Comparison of ENCODE assay signal across 24 cellular contexts in genomic region chr6:111782161-111782809, GRCh38.
DNase-seq lines count a peak whose midpoint lies in the region; ATAC-seq and TF ChIP-seq lines count a peak whose summit lies in the region.
"Had no signal": no experiment of that assay in that cellular context is flagged by ENCODE, and none has a peak within 500 bp of the region (broad histone marks: within the 10 kb centered on the region; RNA-seq: fewer than 3 reads in every experiment).

No MANE protein-coding gene starts in this region.

- POLR2A ChIA-PET in activated CD4-positive, alpha-beta T cell treated with anti-CD3 and anti-CD28 coated beads for 36 hours (lab: Charles Lee), result no interaction called here
- POLR2A ChIA-PET in HEK293T (lab: Yijun Ruan, JAX), result interaction anchor here (1.4 kb wide), 1 partner anchor 91 kb away, joined by 3 read pairs; the partner anchor contains the start of gene FYN

- ATAC-seq in activated CD4-positive, alpha-beta T cell treated with anti-CD3 and anti-CD28 coated beads for 36 hours, result no peak
- ATAC-seq in effector memory CD8-positive, alpha-beta T cell (replicated peaks), result no peak
- ATAC-seq in GM21723 (IDR thresholded peaks at IDR 0.05; ENCODE audit: unreplicated experiment), result no peak
- ATAC-seq: gastrocnemius medialis, left lobe of liver, pancreas, Right ventricle myocardium inferior had no signal

- no peaks in the 10 kb centered on the region for H3K27me3 Mint-ChIP-seq in activated CD4-positive, alpha-beta T cell treated with anti-CD3 and anti-CD28 coated beads for 36 hours
- no peaks in the 10 kb centered on the region for H3K27me3 Mint-ChIP-seq in effector memory CD8-positive, alpha-beta T cell
- no peaks in the 10 kb centered on the region for H3K27me3 Mint-ChIP-seq in neural progenitor cell (ENCODE audit: insufficient read depth, low read depth)
- H3K27me3 Mint-ChIP-seq: activated naive CD8-positive, alpha-beta T cell treated with anti-CD3 and anti-CD28 coated beads, Interleukin-2, amount 10 ng/mL, durations not matched to agents 7 days and 5 days had no signal

- H4K20me1 ChIP-seq in neural progenitor cell (ENCODE audit: low read depth), result no peaks in the 10 kb centered on the region

- no peaks in the 10 kb centered on the region for H3K9me3 ChIP-seq in neural progenitor cell (ENCODE audit: low read depth)
- H3K9me3 ChIP-seq: BE2C, breast epithelium, gastrocnemius medialis, pancreas had no signal

- H3F3A ChIP-seq in neural progenitor cell (ENCODE audit: low read depth), result no peaks in the 10 kb centered on the region

- H3K4me2 ChIP-seq in neural progenitor cell, result no peak overlapping the region

- H3K36me3 ChIP-seq in neural progenitor cell, result no peaks in the 10 kb centered on the region
- H3K36me3 ChIP-seq: BE2C, breast epithelium, gastrocnemius medialis, pancreas, WERI-Rb-1 had no signal

- no peak overlapping the region for H3K9ac ChIP-seq in neural progenitor cell

- CTCF ChIA-PET in activated CD4-positive, alpha-beta T cell treated with anti-CD3 and anti-CD28 coated beads for 36 hours (lab: Charles Lee), result interaction anchor here (1.2 to 2.5 kb wide), 2 partner anchors 13 to 24 kb away, joined by 3 to 16 read pairs; no protein-coding TSS in a partner anchor
- CTCF ChIA-PET in HEK293T (lab: Yijun Ruan, JAX), result interaction anchor here (0.8 kb wide), 1 partner anchor 227 kb away, joined by 3 read pairs; no protein-coding TSS in a partner anchor

- no peak for DNase-seq in activated CD4-positive, alpha-beta T cell treated with anti-CD3 and anti-CD28 coated beads for 36 hours
- no peak for DNase-seq in activated CD4-positive, alpha-beta T cell treated with anti-CD3 and anti-CD28 coated beads, Interleukin-2, amount 50 U/mL, for 1 hour
- DNase-seq in HuH-7 (ENCODE audit: low spot score), result peak; percentile 20
- DNase-seq in effector memory CD8-positive, alpha-beta T cell, result no peak
- DNase-seq in neural progenitor cell (ENCODE audit: low spot score), result no peak
- no peak for DNase-seq in T-helper 1 cell
- DNase-seq in HEK293T (ENCODE audit: extremely low spot score), result no peak
- DNase-seq: activated naive CD8-positive, alpha-beta T cell treated with anti-CD3 and anti-CD28 coated beads, Interleukin-2, amount 10 ng/mL, durations not matched to agents 7 days and 5 days; BE2C; dermis blood vessel endothelial cell; DMS 273 treated with DMSO at 0.1 percent for 48 hours; gastrocnemius medialis; HFFc6; Karpas-422; NCI-H1105; NCI-H524 treated with DMSO at 0.1 percent for 48 hours; pancreas; SW 1271; WERI-Rb-1 had no signal

- H3K36me3 Mint-ChIP-seq in activated CD4-positive, alpha-beta T cell treated with anti-CD3 and anti-CD28 coated beads for 36 hours (ENCODE audit: low read depth), result peaks cover 75% of the 10 kb centered on the region
- H3K36me3 Mint-ChIP-seq in effector memory CD8-positive, alpha-beta T cell (ENCODE audit: insufficient read depth), result peaks cover 23% of the 10 kb centered on the region
- H3K36me3 Mint-ChIP-seq in neural progenitor cell, result peaks cover 32% of the 10 kb centered on the region

- peaks cover 8% of the 10 kb centered on the region for H3K4me1 ChIP-seq in neural progenitor cell
- H3K4me1 ChIP-seq: breast epithelium, pancreas had no signal

- no peak overlapping the region for H3K4me3 Mint-ChIP-seq in activated CD4-positive, alpha-beta T cell treated with anti-CD3 and anti-CD28 coated beads for 36 hours
- peak overlapping the region in 1 of 2 donors; percentile 72 for H3K4me3 Mint-ChIP-seq in effector memory CD8-positive, alpha-beta T cell
- H3K4me3 Mint-ChIP-seq in neural progenitor cell, result no peak overlapping the region
- H3K4me3 Mint-ChIP-seq: activated naive CD8-positive, alpha-beta T cell treated with anti-CD3 and anti-CD28 coated beads, Interleukin-2, amount 10 ng/mL, durations not matched to agents 7 days and 5 days; HFFc6 had no signal

- H3K27me3 ChIP-seq in neural progenitor cell, result no peaks in the 10 kb centered on the region
- H3K27me3 ChIP-seq: BE2C, breast epithelium, gastrocnemius medialis, pancreas had no signal

- no peak overlapping the region for H3K27ac ChIP-seq in neural progenitor cell
- H3K27ac ChIP-seq: 22Rv1, gastrocnemius medialis, pancreas, WERI-Rb-1 had no signal

- intact Hi-C loops in activated CD4-positive, alpha-beta T cell treated with anti-CD3 and anti-CD28 coated beads for 36 hours (cut with DNase I, micrococcal nuclease), result no loop called here

- H2AFZ ChIP-seq in neural progenitor cell (replicated peaks), result no peak overlapping the region

- no peak overlapping the region for H3K4me3 ChIP-seq in neural progenitor cell
- H3K4me3 ChIP-seq: breast epithelium, gastrocnemius medialis, pancreas had no signal

- H3K79me2 ChIP-seq in neural progenitor cell (ENCODE audit: low read depth), result peaks cover 16% of the 10 kb centered on the region

- TF ChIP-seq CTCF in neural progenitor cell (IDR thresholded peaks at IDR 0.05), result no peak

- peaks cover 85% of the 10 kb centered on the region for H3K4me1 Mint-ChIP-seq in activated CD4-positive, alpha-beta T cell treated with anti-CD3 and anti-CD28 coated beads for 36 hours
- H3K4me1 Mint-ChIP-seq in effector memory CD8-positive, alpha-beta T cell (ENCODE audit: low read depth in 2 of 2), result peaks cover 73 to 89% of the 10 kb centered on the region in 2 donors
- H3K4me1 Mint-ChIP-seq in neural progenitor cell, result peaks cover 50% of the 10 kb centered on the region

- H3K27ac Mint-ChIP-seq in activated CD4-positive, alpha-beta T cell treated with anti-CD3 and anti-CD28 coated beads for 36 hours, result peak overlapping the region; percentile 76
- peak overlapping the region; percentile 66 to 99 for H3K27ac Mint-ChIP-seq in effector memory CD8-positive, alpha-beta T cell
- peak overlapping the region; percentile 34 for H3K27ac Mint-ChIP-seq in neural progenitor cell
- H3K27ac Mint-ChIP-seq: HFFc6 had no signal

- H3K9me3 Mint-ChIP-seq in activated CD4-positive, alpha-beta T cell treated with anti-CD3 and anti-CD28 coated beads for 36 hours (ENCODE audit: low read depth), result peaks cover 2% of the 10 kb centered on the region
- no peaks in the 10 kb centered on the region for H3K9me3 Mint-ChIP-seq in effector memory CD8-positive, alpha-beta T cell
- peaks cover 5% of the 10 kb centered on the region for H3K9me3 Mint-ChIP-seq in neural progenitor cell
- H3K9me3 Mint-ChIP-seq: HFFc6 had no signal

TF ChIP-seq in HEK293T, 16 proteins besides CTCF, POLR2A, EP300 and RAD21:
- no peak for TF ChIP-seq FOXA1 (IDR thresholded peaks at IDR 0.05)
- no peak for TF ChIP-seq SP1 (IDR thresholded peaks at IDR 0.05)
- TF ChIP-seq CTBP1 (IDR thresholded peaks at IDR 0.05; ENCODE audit: borderline replicate concordance), result no peak
- TF ChIP-seq SUZ12 (IDR thresholded peaks at IDR 0.05), result no peak
- TF ChIP-seq ELF4 (IDR thresholded peaks at IDR 0.05), result no peak
- no peak for TF ChIP-seq TARDBP (IDR thresholded peaks at IDR 0.05)
- no peak for TF ChIP-seq LEF1 (IDR thresholded peaks at IDR 0.05; ENCODE audit: borderline replicate concordance)
- TF ChIP-seq FOXM1 (IDR thresholded peaks at IDR 0.05; ENCODE audit: borderline replicate concordance), result no peak
- TF ChIP-seq ARNT (IDR thresholded peaks at IDR 0.05), result no peak
- no peak for TF ChIP-seq ZNF384 (IDR thresholded peaks at IDR 0.05)
- TF ChIP-seq NFRKB (IDR thresholded peaks at IDR 0.05), result no peak
- TF ChIP-seq FOXK2 (IDR thresholded peaks at IDR 0.05), result no peak
- no peak for TF ChIP-seq PKNOX1 (IDR thresholded peaks at IDR 0.05)
- TF ChIP-seq L3MBTL2 (conservative IDR thresholded peaks at IDR 0.05), result no peak
- TF ChIP-seq BHLHE40 (IDR thresholded peaks at IDR 0.05; ENCODE audit: borderline replicate concordance), result no peak
- TF ChIP-seq HDGF (IDR thresholded peaks at IDR 0.05; ENCODE audit: borderline replicate concordance), result no peak
TF ChIP-seq in HEK293T: peak in this region for 0.
